ENCODE assay signal across 23 cellular contexts in the genomic region with DNA sequence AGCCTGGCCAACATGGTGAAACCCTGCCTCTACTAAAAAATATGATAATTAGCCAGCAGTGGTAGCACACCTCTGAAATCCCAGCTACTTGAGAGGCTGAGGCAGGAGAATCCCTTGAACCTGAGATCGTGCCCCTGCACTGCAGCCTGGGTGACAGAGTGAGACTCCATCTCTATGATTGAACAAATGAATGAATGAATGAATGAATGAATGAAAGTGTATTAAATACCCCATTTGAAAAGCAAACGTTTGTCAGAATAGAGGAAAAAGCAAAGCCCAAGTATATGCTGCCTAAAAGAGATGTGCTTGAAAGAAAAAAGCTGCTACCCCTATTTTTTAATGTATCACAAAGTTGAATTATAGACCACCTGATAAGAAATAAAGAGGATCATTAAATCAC.
A peak's percentile ranks its signal among the peaks of the same experiment; 100 is the strongest.
DNase-seq lines count a peak whose midpoint lies in the region; ATAC-seq, FAIRE-seq and TF ChIP-seq lines count a peak whose summit lies in the region.
"Had no signal": no experiment of that assay in that cellular context is flagged by ENCODE, and none has a peak within 500 bp of the region (broad histone marks: within the 10 kb centered on the region; RNA-seq: fewer than 3 reads in every experiment).

No MANE protein-coding gene starts in this region.

- H3K4me2 ChIP-seq in PC-9 (no peak overlapping the region), GM12878 (ENCODE audit: control insufficient read depth, insufficient read depth) (no peak overlapping the region)
- H3K4me2 ChIP-seq: BLaER1 had no signal

- no peak for TF ChIP-seq POLR2A in GM12878 (IDR thresholded peaks at IDR 0.05; ENCODE audit: low read depth, low read length)

- H3K4me3 ChIP-seq in PC-9 (no peak overlapping the region), GM12878 (no peak overlapping the region)
- H3K4me3 ChIP-seq: BLaER1 had no signal

- H3K9me3 Mint-ChIP-seq in stimulated activated effector memory CD8-positive, alpha-beta T cell treated with anti-CD3 and anti-CD28 coated beads, Interleukin-12 subunit alpha, Interleukin-12 subunit beta, amount 100 ng/mL, for 72 hours: no peaks in the 10 kb centered on the region
- H3K9me3 Mint-ChIP-seq: CD8-positive, alpha-beta memory T cell had no signal

- no peak for TF ChIP-seq RAD21 in GM12878 (IDR thresholded peaks at IDR 0.05; ENCODE audit: insufficient read depth, low read depth, low read length)

- H3K36me3 ChIP-seq in PC-9 (ENCODE audit: low read depth): peaks cover 10% of the 10 kb centered on the region; the same call in 1 of the 2 replicates
- H3K36me3 ChIP-seq in GM12878 (ENCODE audit: control insufficient read depth in 2 of 2, insufficient read depth in 2 of 2, low read length in 1 of 2): peaks cover 0 to 13% of the 10 kb centered on the region in 2 experiments; a peak in 2 of 4 replicates

- POLR2A ChIA-PET in PC-9 (lab: Charles Lee; ENCODE audit: unreplicated experiment): no interaction called here
- POLR2A ChIA-PET in GM12878 (lab: Charles Lee): no interaction called here

- no peaks in the 10 kb centered on the region for H3K9me3 ChIP-seq in PC-9 (ENCODE audit: insufficient read depth, low read depth)
- H3K9me3 ChIP-seq in GM12878 (replicated peaks; ENCODE audit: control insufficient read depth, insufficient read depth, low read length): no peaks in the 10 kb centered on the region
- H3K9me3 ChIP-seq: BE2C had no signal

- H4K20me1 ChIP-seq in PC-9 (ENCODE audit: insufficient read depth) (peaks cover 11% of the 10 kb centered on the region; the same call in 1 of the 2 replicates), GM12878 (ENCODE audit: control insufficient read depth, insufficient read depth) (no peaks in the 10 kb centered on the region)
- H4K20me1 ChIP-seq: BLaER1 had no signal

- ATAC-seq in GM12878 (no peak), GM21528 (IDR thresholded peaks at IDR 0.05; ENCODE audit: low FRiP score, unreplicated experiment) (no peak)
- no peak for ATAC-seq in stimulated activated effector memory CD8-positive, alpha-beta T cell treated with anti-CD3 and anti-CD28 coated beads, Interleukin-12 subunit alpha, Interleukin-12 subunit beta, amount 100 ng/mL, for 72 hours

- in situ Hi-C loops in GM12878 (cut with MboI): no loop called here

- no peak overlapping the region for H3K9ac ChIP-seq in GM12878 (ENCODE audit: control insufficient read depth, insufficient read depth, low read length)
- H3K9ac ChIP-seq: BLaER1 had no signal

- 98% methylated on average over 2 of the region's 2 CpGs for WGBS in GM12878 (ENCODE audit: insufficient coverage, insufficient replicate concordance, low lambda C conversion rate, missing lambda C conversion rate)

- H3K27me3 ChIP-seq in PC-9 (ENCODE audit: insufficient read depth, low read depth) (no peaks in the 10 kb centered on the region), GM12878 (replicated peaks in 1 of 2; ENCODE audit: control insufficient read depth in 2 of 2, insufficient read depth in 2 of 2, low read length in 1 of 2) (no peaks in the 10 kb centered on the region)
- H3K27me3 ChIP-seq: BE2C, BLaER1 had no signal

- H3K4me1 ChIP-seq in PC-9 (replicated peaks; ENCODE audit: insufficient read depth) (no peaks in the 10 kb centered on the region), GM12878 (ENCODE audit: control insufficient read depth, insufficient read depth, low read length) (no peaks in the 10 kb centered on the region)
- H3K4me1 ChIP-seq: BE2C, BLaER1 had no signal

- H3K9me2 ChIP-seq in PC-9 (ENCODE audit: insufficient read depth): no peaks in the 10 kb centered on the region

- CTCF ChIA-PET in PC-9 (lab: Charles Lee): no interaction called here
- CTCF ChIA-PET in GM12878 (lab: Yijun Ruan, JAX): interaction anchor here (0.6 to 1.7 kb wide), 2 partner anchors 10 to 38 kb away, joined by 3 to 4 read pairs; no protein-coding TSS in a partner anchor

- H3K27ac Mint-ChIP-seq in stimulated activated effector memory CD8-positive, alpha-beta T cell treated with anti-CD3 and anti-CD28 coated beads, Interleukin-12 subunit alpha, Interleukin-12 subunit beta, amount 100 ng/mL, for 72 hours: peak overlapping the region; percentile 61

- no peak for DNase-seq in D721Med (ENCODE audit: insufficient read length, low spot score)
- no peak for DNase-seq in PC-9
- DNase-seq in GM12878 (ENCODE audit: low read depth, low spot score): no peak
- DNase-seq in stimulated activated effector memory CD8-positive, alpha-beta T cell treated with anti-CD3 and anti-CD28 coated beads, Interleukin-12 subunit alpha, Interleukin-12 subunit beta, amount 100 ng/mL, for 72 hours (ENCODE audit: low spot score in 2 of 2): no peak
- no peak for DNase-seq in NCI-H1694 (lab: John Stamatoyannopoulos, UW)
- DNase-seq in NCI-H526 (lab: John Stamatoyannopoulos, UW): no peak
- DNase-seq in NCI-H510A (lab: John Stamatoyannopoulos, UW): no peak
- DNase-seq: 8988T; ACHN; BE2C; C1 segment of cervical spinal cord; CD4-positive, alpha-beta memory T cell; CD4-positive, CD25-positive, alpha-beta regulatory T cell; CD8-positive, alpha-beta memory T cell; COR-L47; DMS79 treated with DMSO at 0.1 percent for 48 hours; GF-D8 had no signal

- intact Hi-C loops in PC-9 (cut with micrococcal nuclease; ENCODE audit: unreplicated experiment) (no loop called here), GM12878 (cut with micrococcal nuclease; ENCODE audit: unreplicated experiment) (no loop called here)

- peaks cover 11% of the 10 kb centered on the region; the same call in 1 of the 2 replicates for H3F3A ChIP-seq in PC-9 (ENCODE audit: insufficient read depth, low read depth)

- TF ChIP-seq CTCF in D721Med (IDR thresholded peaks at IDR 0.05; ENCODE audit: insufficient read depth, missing control alignments) (no peak), PC-9 (conservative IDR thresholded peaks at IDR 0.05) (no peak), GM12878 (IDR thresholded peaks at IDR 0.05 in 2 of 3, conservative IDR thresholded peaks at IDR 0.05 in 1 of 3; ENCODE audit: control insufficient read depth in 2 of 3, extremely low read depth in 1 of 3, insufficient read depth in 1 of 3, low read depth in 3 of 3, low read length in 3 of 3) (no peak)

- H3K36me3 Mint-ChIP-seq in stimulated activated effector memory CD8-positive, alpha-beta T cell treated with anti-CD3 and anti-CD28 coated beads, Interleukin-12 subunit alpha, Interleukin-12 subunit beta, amount 100 ng/mL, for 72 hours: peaks cover 63% of the 10 kb centered on the region

- SMC1A ChIA-PET in GM12878 (lab: Charles Lee; ENCODE audit: uncharacterized antibody, unreplicated experiment): no interaction called here

- RAD21 ChIA-PET in GM12878 (lab: Charles Lee; ENCODE audit: unreplicated experiment): no interaction called here

- FAIRE-seq in D721Med (lab: Jason Lieb, UNC): peak; percentile 44
- FAIRE-seq in GM12878 (lab: Jason Lieb, UNC): no peak
- FAIRE-seq: A204.1, GM12892, GM18507 had no signal

- no peak for TF ChIP-seq EP300 in GM12878 (IDR thresholded peaks at IDR 0.05; ENCODE audit: borderline replicate concordance in 1 of 2, control insufficient read depth in 1 of 2, low read depth in 2 of 2, low read length in 2 of 2)

- no peak overlapping the region for H3K27ac ChIP-seq in PC-9
- H3K27ac ChIP-seq in GM12878 (ENCODE audit: control insufficient read depth, insufficient read depth): no peak overlapping the region
- H3K27ac ChIP-seq: BLaER1 had no signal

- H2AFZ ChIP-seq in PC-9 (no peak overlapping the region), GM12878 (ENCODE audit: control insufficient read depth, low read depth, low read length) (no peak overlapping the region)

- H3K4me3 Mint-ChIP-seq in stimulated activated effector memory CD8-positive, alpha-beta T cell treated with anti-CD3 and anti-CD28 coated beads, Interleukin-12 subunit alpha, Interleukin-12 subunit beta, amount 100 ng/mL, for 72 hours: no peak overlapping the region
- H3K4me3 Mint-ChIP-seq: CD14-positive monocyte; CD4-positive, alpha-beta memory T cell; CD4-positive, CD25-positive, alpha-beta regulatory T cell had no signal

- H3K79me2 ChIP-seq in PC-9 (ENCODE audit: low read depth): no peaks in the 10 kb centered on the region
- H3K79me2 ChIP-seq in GM12878 (ENCODE audit: control insufficient read depth, insufficient read depth, low read length): no peaks in the 10 kb centered on the region

- BruUV-seq in PC-9 (replicated peaks; lab: Mats Ljungman, UMichigan): TSS peak; percentile 20
- no TSS peak for BruUV-seq in GM12878 (replicated peaks; lab: Mats Ljungman, UMichigan)

- H3K4me1 Mint-ChIP-seq in stimulated activated effector memory CD8-positive, alpha-beta T cell treated with anti-CD3 and anti-CD28 coated beads, Interleukin-12 subunit alpha, Interleukin-12 subunit beta, amount 100 ng/mL, for 72 hours: peaks cover 13% of the 10 kb centered on the region

TF ChIP-seq in GM12878, 131 proteins besides CTCF, POLR2A, EP300 and RAD21:
- peak; percentile 81 for TF ChIP-seq ZNF24 (IDR thresholded peaks at IDR 0.05)
- no peak for TF ChIP-seq TBL1XR1 (IDR thresholded peaks at IDR 0.05; ENCODE audit: low read depth, low read length)
